In genomic region chr4:113502476-113502875, GRCh38 we compare ENCODE assay signal across 20 cellular contexts.
DNase-seq lines count a peak whose midpoint lies in the region; ATAC-seq and TF ChIP-seq lines count a peak whose summit lies in the region.
"Had no signal": no experiment of that assay in that cellular context is flagged by ENCODE, and none has a peak within 500 bp of the region (broad histone marks: within the 10 kb centered on the region; RNA-seq: fewer than 3 reads in every experiment).

No MANE protein-coding gene starts in this region.

- no peak overlapping the region for H3K4me3 ChIP-seq in gastrocnemius medialis
- H3K4me3 ChIP-seq: SJSA1, skin epidermis, upper lobe of right lung had no signal

- no peak for TF ChIP-seq CTCF in gastrocnemius medialis (IDR thresholded peaks at IDR 0.05 in 4 of 5, conservative IDR thresholded peaks at IDR 0.05 in 1 of 5)

- in situ Hi-C loops in gastrocnemius medialis (cut with MboI; ENCODE audit: low sequenced_read_pairs in 4 of 4) = no loop called here

- H3K4me1 Mint-ChIP-seq in activated T-cell treated with anti-CD3 and anti-CD28 coated beads, Interleukin-2, amount 50 U/mL, for 72 hours (ENCODE audit: low read depth) = no peaks in the 10 kb centered on the region
- peaks cover 1% of the 10 kb centered on the region for H3K4me1 Mint-ChIP-seq in activated T-cell treated with anti-CD3 and anti-CD28 coated beads, Interleukin-2, amount 50 U/mL, for 24 hours (ENCODE audit: low read depth)
- H3K4me1 Mint-ChIP-seq: activated CD4-positive, alpha-beta T cell treated with anti-CD3 and anti-CD28 coated beads, Interleukin-2, amount 10 ng/mL, durations not matched to agents 7 days and 5 days; CD4-positive, alpha-beta memory T cell; stimulated activated memory B cell treated with anti-CD40 and anti-IgM and Interleukin-4, amounts not matched to agents 10 μg/mL and 1 μg/mL and 100 μg/mL, for 72 hours had no signal

- no peaks in the 10 kb centered on the region for H3K27me3 ChIP-seq in gastrocnemius medialis
- H3K27me3 ChIP-seq: SJSA1, upper lobe of right lung had no signal

- peaks cover 0 to 4% of the 10 kb centered on the region in 2 donors for H3K9me3 Mint-ChIP-seq in activated T-cell treated with anti-CD3 and anti-CD28 coated beads, Interleukin-2, amount 50 U/mL, for 72 hours
- no peaks in the 10 kb centered on the region for H3K9me3 Mint-ChIP-seq in activated T-cell treated with anti-CD3 and anti-CD28 coated beads, Interleukin-2, amount 50 U/mL, for 24 hours
- H3K9me3 Mint-ChIP-seq: activated CD4-positive, alpha-beta T cell treated with anti-CD3 and anti-CD28 coated beads, Interleukin-2, amount 10 ng/mL, durations not matched to agents 7 days and 5 days; CD4-positive, alpha-beta memory T cell; stimulated activated memory B cell treated with anti-CD40 and anti-IgM and Interleukin-4, amounts not matched to agents 10 μg/mL and 1 μg/mL and 100 μg/mL, for 72 hours had no signal

- peaks cover 14 to 25% of the 10 kb centered on the region in 2 donors for H3K36me3 Mint-ChIP-seq in activated T-cell treated with anti-CD3 and anti-CD28 coated beads, Interleukin-2, amount 50 U/mL, for 72 hours (ENCODE audit: insufficient read depth in 2 of 2)
- H3K36me3 Mint-ChIP-seq in activated T-cell treated with anti-CD3 and anti-CD28 coated beads, Interleukin-2, amount 50 U/mL, for 24 hours (ENCODE audit: low read depth) = peaks cover 86% of the 10 kb centered on the region

- H3K9me3 ChIP-seq in gastrocnemius medialis = no peaks in the 10 kb centered on the region
- H3K9me3 ChIP-seq: SJSA1, upper lobe of right lung had no signal

- no peak for DNase-seq in activated T-cell treated with anti-CD3 and anti-CD28 coated beads, Interleukin-2, amount 50 U/mL, for 72 hours
- DNase-seq in activated T-cell treated with anti-CD3 and anti-CD28 coated beads, Interleukin-2, amount 50 U/mL, for 24 hours = no peak
- peak; percentile 29 for DNase-seq in RKO (ENCODE audit: low spot score)
- DNase-seq in fibroblast of peridontal ligament (ENCODE audit: extremely low read depth) = peak; percentile 66
- no peak for DNase-seq in gastrocnemius medialis
- DNase-seq in midbrain (lab: John Stamatoyannopoulos, UW) = no peak
- DNase-seq in HK-2 (ENCODE audit: unreplicated experiment) = no peak
- DNase-seq: activated CD4-positive, alpha-beta T cell treated with anti-CD3 and anti-CD28 coated beads, Interleukin-2, amount 10 ng/mL, durations not matched to agents 7 days and 5 days; activated T-cell treated with anti-CD3 and anti-CD28 coated beads, Interleukin-2, amount 50 U/mL, for 1 hour; CD4-positive, alpha-beta memory T cell; effector CD8-positive, alpha-beta T cell; left cardiac atrium; NCI-H1694; occipital lobe; upper lobe of right lung had no signal

- H3K27me3 Mint-ChIP-seq in activated T-cell treated with anti-CD3 and anti-CD28 coated beads, Interleukin-2, amount 50 U/mL, for 72 hours (ENCODE audit: low read depth) = no peaks in the 10 kb centered on the region
- no peaks in the 10 kb centered on the region for H3K27me3 Mint-ChIP-seq in activated T-cell treated with anti-CD3 and anti-CD28 coated beads, Interleukin-2, amount 50 U/mL, for 24 hours
- H3K27me3 Mint-ChIP-seq: activated CD4-positive, alpha-beta T cell treated with anti-CD3 and anti-CD28 coated beads, Interleukin-2, amount 10 ng/mL, durations not matched to agents 7 days and 5 days; activated naive CD8-positive, alpha-beta T cell; CD4-positive, alpha-beta memory T cell; stimulated activated memory B cell treated with anti-CD40 and anti-IgM and Interleukin-4, amounts not matched to agents 10 μg/mL and 1 μg/mL and 100 μg/mL, for 72 hours had no signal

- no peak for ATAC-seq in activated T-cell treated with anti-CD3 and anti-CD28 coated beads, Interleukin-2, amount 50 U/mL, for 72 hours (replicated peaks in 1 of 2)
- ATAC-seq in gastrocnemius medialis (no peak), GM18867 (IDR thresholded peaks at IDR 0.05; ENCODE audit: unreplicated experiment) (no peak)
- ATAC-seq: stimulated activated memory B cell treated with anti-CD40 and anti-IgM and Interleukin-4, amounts not matched to agents 10 μg/mL and 1 μg/mL and 100 μg/mL, for 72 hours; upper lobe of right lung had no signal

- H3K36me3 ChIP-seq in gastrocnemius medialis = peaks cover 0 to 17% of the 10 kb centered on the region in 2 donors

- intact Hi-C loops in gastrocnemius medialis (cut with DNase I; ENCODE audit: low total_unique reads) = no loop called here

- H3K4me3 Mint-ChIP-seq in activated T-cell treated with anti-CD3 and anti-CD28 coated beads, Interleukin-2, amount 50 U/mL, for 72 hours = no peak overlapping the region
- H3K4me3 Mint-ChIP-seq in activated T-cell treated with anti-CD3 and anti-CD28 coated beads, Interleukin-2, amount 50 U/mL, for 24 hours = no peak overlapping the region
- H3K4me3 Mint-ChIP-seq: activated CD4-positive, alpha-beta T cell treated with anti-CD3 and anti-CD28 coated beads, Interleukin-2, amount 10 ng/mL, durations not matched to agents 7 days and 5 days; activated naive CD8-positive, alpha-beta T cell; CD4-positive, alpha-beta memory T cell; stimulated activated memory B cell treated with anti-CD40 and anti-IgM and Interleukin-4, amounts not matched to agents 10 μg/mL and 1 μg/mL and 100 μg/mL, for 72 hours had no signal

- H3K4me1 ChIP-seq in gastrocnemius medialis = peaks cover 3 to 14% of the 10 kb centered on the region in 2 donors
- H3K4me1 ChIP-seq: SJSA1, upper lobe of right lung had no signal

- H3K27ac ChIP-seq in gastrocnemius medialis = peak overlapping the region in 3 of 4 donors; percentile 13 to 70 (median 36)
- H3K27ac ChIP-seq: SJSA1, skin epidermis, upper lobe of right lung had no signal

- no peak for TF ChIP-seq POLR2A in gastrocnemius medialis (IDR thresholded peaks at IDR 0.05)

- H3K27ac Mint-ChIP-seq in activated T-cell treated with anti-CD3 and anti-CD28 coated beads, Interleukin-2, amount 50 U/mL, for 72 hours = peak overlapping the region; percentile 8
- H3K27ac Mint-ChIP-seq in activated T-cell treated with anti-CD3 and anti-CD28 coated beads, Interleukin-2, amount 50 U/mL, for 24 hours = no peak overlapping the region
- H3K27ac Mint-ChIP-seq: activated CD4-positive, alpha-beta T cell treated with anti-CD3 and anti-CD28 coated beads, Interleukin-2, amount 10 ng/mL, durations not matched to agents 7 days and 5 days; activated naive CD8-positive, alpha-beta T cell; CD4-positive, alpha-beta memory T cell; stimulated activated memory B cell treated with anti-CD40 and anti-IgM and Interleukin-4, amounts not matched to agents 10 μg/mL and 1 μg/mL and 100 μg/mL, for 72 hours had no signal

Comparison
In these comparisons a context has a peak if more than half of its experiments do, and no peak if none do; other contexts are left out.
1. DNase-seq: peak in RKO (single experiment) and fibroblast of peridontal ligament (single experiment); none in activated T-cell treated with anti-CD3 and anti-CD28 coated beads, Interleukin-2, amount 50 U/mL, for 72 hours (0 of 2), activated T-cell treated with anti-CD3 and anti-CD28 coated beads, Interleukin-2, amount 50 U/mL, for 24 hours (single experiment), gastrocnemius medialis (0 of 2), midbrain (single experiment) and HK-2 (single experiment).